Comparison of ENCODE assay signal across 1 cellular context in the genomic region with DNA sequence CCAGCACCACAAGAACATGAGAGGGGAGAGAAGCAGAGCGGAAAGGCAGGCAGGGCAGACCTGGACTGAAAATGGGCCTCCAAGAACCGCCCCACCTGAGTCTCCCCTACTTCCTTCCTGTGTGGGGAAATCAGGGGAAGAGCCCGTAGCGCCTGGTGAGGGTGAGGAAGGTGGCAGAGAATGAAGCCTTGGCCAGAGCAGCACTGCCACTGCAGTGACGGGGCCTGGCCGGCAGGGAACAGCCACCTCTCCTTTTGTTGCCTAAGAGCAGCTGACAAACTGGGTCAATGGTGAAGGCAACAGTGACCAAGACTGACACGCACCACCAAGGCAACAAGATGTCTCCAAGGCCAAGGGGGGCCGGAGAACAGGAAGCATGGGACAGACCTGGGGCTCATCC.
TF ChIP-seq lines count a peak whose summit lies in the region.

No MANE protein-coding gene starts in this region.

TF ChIP-seq in H1, 55 proteins besides CTCF, POLR2A, EP300 and RAD21 (continued from another document):
- no peak for TF ChIP-seq SIX5 (IDR thresholded peaks at IDR 0.05; ENCODE audit: low read depth, low read length)
- TF ChIP-seq HDAC6 (IDR thresholded peaks at IDR 0.05; ENCODE audit: low read depth, low read length): no peak
- TF ChIP-seq RXRA (IDR thresholded peaks at IDR 0.05; ENCODE audit: insufficient read depth, low read depth, low read length): no peak
- TF ChIP-seq, protein P1, sequence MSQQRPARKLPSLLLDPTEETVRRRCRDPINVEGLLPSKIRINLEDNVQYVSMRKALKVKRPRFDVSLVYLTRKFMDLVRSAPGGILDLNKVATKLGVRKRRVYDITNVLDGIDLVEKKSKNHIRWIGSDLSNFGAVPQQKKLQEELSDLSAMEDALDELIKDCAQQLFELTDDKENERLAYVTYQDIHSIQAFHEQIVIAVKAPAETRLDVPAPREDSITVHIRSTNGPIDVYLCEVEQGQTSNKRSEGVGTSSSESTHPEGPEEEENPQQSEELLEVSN (IDR thresholded peaks at IDR 0.05): no peak
- TF ChIP-seq, protein P2, sequence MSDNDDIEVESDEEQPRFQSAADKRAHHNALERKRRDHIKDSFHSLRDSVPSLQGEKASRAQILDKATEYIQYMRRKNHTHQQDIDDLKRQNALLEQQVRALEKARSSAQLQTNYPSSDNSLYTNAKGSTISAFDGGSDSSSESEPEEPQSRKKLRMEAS (IDR thresholded peaks at IDR 0.05): no peak
- no peak for TF ChIP-seq CTBP2 (IDR thresholded peaks at IDR 0.05; ENCODE audit: borderline replicate concordance, insufficient read depth, insufficient read length, low read length)
- TF ChIP-seq CHD1 (IDR thresholded peaks at IDR 0.05; ENCODE audit: low read depth, low read length): no peak
- no peak for TF ChIP-seq ATF3 (IDR thresholded peaks at IDR 0.05; ENCODE audit: insufficient read depth, low read depth, low read length)
- no peak for TF ChIP-seq FOSL1 (IDR thresholded peaks at IDR 0.05; ENCODE audit: insufficient read depth, low read depth, low read length)
- TF ChIP-seq CEBPB (IDR thresholded peaks at IDR 0.05; ENCODE audit: low read depth, low read length): no peak
- no peak for TF ChIP-seq GABPA (IDR thresholded peaks at IDR 0.05; ENCODE audit: borderline replicate concordance, insufficient read depth, low read length)
- TF ChIP-seq TAF7 (optimal IDR thresholded peaks at IDR 0.05; ENCODE audit: borderline replicate concordance, low read depth, low read length): no peak
- TF ChIP-seq EGR1 (IDR thresholded peaks at IDR 0.05; ENCODE audit: borderline replicate concordance, low read depth, low read length): no peak
- TF ChIP-seq NRF1 (IDR thresholded peaks at IDR 0.05; ENCODE audit: low read depth, low read length): no peak
- TF ChIP-seq BRCA1 (IDR thresholded peaks at IDR 0.05; ENCODE audit: low read depth, low read length): no peak
- no peak for TF ChIP-seq USF2 (IDR thresholded peaks at IDR 0.05; ENCODE audit: low read length)
- no peak for TF ChIP-seq CHD7 (IDR thresholded peaks at IDR 0.05; ENCODE audit: insufficient replicate concordance, low read length)
